ENCODE assay signal across 1 cellular context in the genomic region with DNA sequence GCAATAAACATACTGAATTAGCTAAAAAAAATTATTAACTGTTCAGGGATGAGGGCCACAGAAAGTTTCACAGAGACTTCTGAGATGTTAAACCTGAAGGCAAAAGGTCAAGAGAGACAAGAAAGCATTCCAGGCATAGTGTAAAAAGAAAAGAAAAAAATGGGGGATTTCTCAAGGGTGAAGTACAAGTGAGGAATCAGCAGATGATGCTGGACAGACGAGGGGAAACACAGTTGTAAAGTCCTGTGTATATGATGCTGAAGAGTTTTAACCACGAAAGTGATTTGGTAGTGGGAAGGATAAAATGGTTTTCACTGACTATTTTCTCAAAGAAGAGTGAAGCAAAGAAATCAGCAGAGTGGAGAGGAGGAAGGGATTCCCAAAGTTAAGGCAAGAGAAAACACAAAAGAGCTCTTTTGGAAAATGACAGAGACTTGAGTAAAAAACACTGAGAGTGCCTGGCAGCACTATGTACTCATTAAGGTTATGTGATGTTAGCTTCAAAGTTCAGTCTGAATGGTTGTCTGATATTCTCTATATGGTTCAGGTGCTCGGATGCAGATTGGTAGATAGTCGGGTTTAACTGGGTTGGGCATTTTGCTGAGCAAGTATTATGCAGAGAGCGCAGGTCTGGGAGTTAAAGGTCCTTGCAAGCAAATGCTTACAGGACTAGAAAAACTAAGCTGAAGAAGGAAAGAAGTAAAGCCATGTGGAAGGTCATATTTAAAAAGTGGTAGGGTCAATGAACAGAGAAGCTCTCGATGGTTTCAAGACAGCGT.
TF ChIP-seq lines count a peak whose summit lies in the region.

No MANE protein-coding gene starts in this region.

TF ChIP-seq in A549, 52 proteins besides CTCF, POLR2A, EP300 and RAD21 (continued from another document):
- TF ChIP-seq, protein P1, sequence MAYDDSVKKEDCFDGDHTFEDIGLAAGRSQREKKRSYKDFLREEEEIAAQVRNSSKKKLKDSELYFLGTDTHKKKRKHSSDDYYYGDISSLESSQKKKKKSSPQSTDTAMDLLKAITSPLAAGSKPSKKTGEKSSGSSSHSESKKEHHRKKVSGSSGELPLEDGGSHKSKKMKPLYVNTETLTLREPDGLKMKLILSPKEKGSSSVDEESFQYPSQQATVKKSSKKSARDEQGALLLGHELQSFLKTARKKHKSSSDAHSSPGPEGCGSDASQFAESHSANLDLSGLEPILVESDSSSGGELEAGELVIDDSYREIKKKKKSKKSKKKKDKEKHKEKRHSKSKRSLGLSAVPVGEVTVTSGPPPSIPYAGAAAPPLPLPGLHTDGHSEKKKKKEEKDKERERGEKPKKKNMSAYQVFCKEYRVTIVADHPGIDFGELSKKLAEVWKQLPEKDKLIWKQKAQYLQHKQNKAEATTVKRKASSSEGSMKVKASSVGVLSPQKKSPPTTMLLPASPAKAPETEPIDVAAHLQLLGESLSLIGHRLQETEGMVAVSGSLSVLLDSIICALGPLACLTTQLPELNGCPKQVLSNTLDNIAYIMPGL (CRISPR knock-in tag; IDR thresholded peaks at IDR 0.05; ENCODE audit: borderline replicate concordance): no peak
- peak; percentile 2 for TF ChIP-seq MAFK (IDR thresholded peaks at IDR 0.05; ENCODE audit: partially characterized antibody)
